ENCODE assay signal across 1 cellular context in the genomic region with DNA sequence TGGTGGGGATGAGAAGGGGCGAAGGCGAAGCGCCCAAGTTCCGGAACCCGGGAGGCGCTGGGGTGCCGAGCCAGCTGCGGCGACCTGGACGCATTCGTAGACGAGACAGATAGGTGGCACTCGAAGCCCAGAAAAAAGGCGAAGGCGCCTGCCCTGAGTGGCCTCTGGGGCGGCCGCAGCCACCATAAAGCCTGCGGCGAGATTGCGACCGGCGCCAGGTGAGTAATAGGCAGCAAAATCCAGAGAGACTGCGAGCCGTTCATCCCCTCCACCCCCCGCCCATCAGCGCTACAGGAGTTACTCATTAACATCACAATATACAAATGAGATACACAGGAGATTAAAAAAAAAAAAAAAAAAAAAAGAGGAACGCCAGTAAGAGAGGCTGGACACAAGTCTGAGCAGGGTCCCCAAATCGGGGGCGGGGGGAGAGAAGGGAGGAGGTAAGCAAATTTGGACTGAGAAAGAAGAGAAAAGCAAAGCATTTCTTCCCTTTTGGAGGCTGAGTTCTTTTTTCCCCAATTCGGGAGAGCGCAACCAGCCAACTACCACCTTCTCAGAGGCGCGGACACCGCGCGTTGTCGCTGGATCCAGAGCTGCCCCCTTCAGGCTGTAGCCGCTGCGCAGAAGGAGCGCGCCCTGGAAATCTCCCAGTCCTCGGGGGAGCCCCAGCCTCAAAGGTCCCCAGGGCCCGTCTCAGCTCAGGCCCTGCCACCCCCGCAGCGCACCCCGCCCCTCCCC.
TF ChIP-seq lines count a peak whose summit lies in the region.

No MANE protein-coding gene starts in this region.

TF ChIP-seq in HepG2, 621 proteins besides CTCF, POLR2A, EP300 and RAD21 (continued from another document and continues in another):
- TF ChIP-seq, protein P1, sequence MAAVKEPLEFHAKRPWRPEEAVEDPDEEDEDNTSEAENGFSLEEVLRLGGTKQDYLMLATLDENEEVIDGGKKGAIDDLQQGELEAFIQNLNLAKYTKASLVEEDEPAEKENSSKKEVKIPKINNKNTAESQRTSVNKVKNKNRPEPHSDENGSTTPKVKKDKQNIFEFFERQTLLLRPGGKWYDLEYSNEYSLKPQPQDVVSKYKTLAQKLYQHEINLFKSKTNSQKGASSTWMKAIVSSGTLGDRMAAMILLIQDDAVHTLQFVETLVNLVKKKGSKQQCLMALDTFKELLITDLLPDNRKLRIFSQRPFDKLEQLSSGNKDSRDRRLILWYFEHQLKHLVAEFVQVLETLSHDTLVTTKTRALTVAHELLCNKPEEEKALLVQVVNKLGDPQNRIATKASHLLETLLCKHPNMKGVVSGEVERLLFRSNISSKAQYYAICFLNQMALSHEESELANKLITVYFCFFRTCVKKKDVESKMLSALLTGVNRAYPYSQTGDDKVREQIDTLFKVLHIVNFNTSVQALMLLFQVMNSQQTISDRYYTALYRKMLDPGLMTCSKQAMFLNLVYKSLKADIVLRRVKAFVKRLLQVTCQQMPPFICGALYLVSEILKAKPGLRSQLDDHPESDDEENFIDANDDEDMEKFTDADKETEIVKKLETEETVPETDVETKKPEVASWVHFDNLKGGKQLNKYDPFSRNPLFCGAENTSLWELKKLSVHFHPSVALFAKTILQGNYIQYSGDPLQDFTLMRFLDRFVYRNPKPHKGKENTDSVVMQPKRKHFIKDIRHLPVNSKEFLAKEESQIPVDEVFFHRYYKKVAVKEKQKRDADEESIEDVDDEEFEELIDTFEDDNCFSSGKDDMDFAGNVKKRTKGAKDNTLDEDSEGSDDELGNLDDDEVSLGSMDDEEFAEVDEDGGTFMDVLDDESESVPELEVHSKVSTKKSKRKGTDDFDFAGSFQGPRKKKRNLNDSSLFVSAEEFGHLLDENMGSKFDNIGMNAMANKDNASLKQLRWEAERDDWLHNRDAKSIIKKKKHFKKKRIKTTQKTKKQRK (IDR thresholded peaks at IDR 0.05; ENCODE audit: low read length), result no peak
- TF ChIP-seq HMG20A (CRISPR knock-in tag; IDR thresholded peaks at IDR 0.05; ENCODE audit: borderline replicate concordance), result peak; percentile 1; the same call in 1 of the 2 replicates
- no peak for TF ChIP-seq NKX3-1 (CRISPR knock-in tag; IDR thresholded peaks at IDR 0.05)
- no peak for TF ChIP-seq SIX1 (CRISPR knock-in tag; IDR thresholded peaks at IDR 0.05; ENCODE audit: borderline replicate concordance)
- TF ChIP-seq, protein P2, sequence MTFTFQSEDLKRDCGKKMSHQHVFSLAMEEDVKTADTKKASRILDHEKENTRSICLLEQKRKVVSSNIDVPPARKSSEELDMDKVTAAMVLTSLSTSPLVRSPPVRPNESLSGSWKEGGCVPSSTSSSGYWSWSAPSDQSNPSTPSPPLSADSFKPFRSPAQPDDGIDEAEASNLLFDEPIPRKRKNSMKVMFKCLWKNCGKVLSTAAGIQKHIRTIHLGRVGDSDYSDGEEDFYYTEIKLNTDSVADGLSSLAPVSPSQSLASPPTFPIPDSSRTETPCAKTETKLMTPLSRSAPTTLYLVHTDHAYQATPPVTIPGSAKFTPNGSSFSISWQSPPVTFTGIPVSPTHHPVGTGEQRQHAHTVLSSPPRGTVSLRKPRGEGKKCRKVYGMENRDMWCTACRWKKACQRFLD (CRISPR knock-in tag; IDR thresholded peaks at IDR 0.05; ENCODE audit: borderline replicate concordance), result no peak
- no peak; the same call in 1 of the 2 replicates for TF ChIP-seq FOXJ3 (CRISPR knock-in tag; IDR thresholded peaks at IDR 0.05; ENCODE audit: borderline replicate concordance)
- TF ChIP-seq POLR2G (IDR thresholded peaks at IDR 0.05; ENCODE audit: low read depth, low read length), result peak; percentile 29; the same call in 1 of the 2 replicates
- no peak for TF ChIP-seq NR3C1 (CRISPR knock-in tag; IDR thresholded peaks at IDR 0.05)
- TF ChIP-seq ZNF33A (CRISPR knock-in tag; IDR thresholded peaks at IDR 0.05; ENCODE audit: borderline replicate concordance), result no peak
- no peak for TF ChIP-seq HOXA9 (CRISPR knock-in tag; IDR thresholded peaks at IDR 0.05; ENCODE audit: borderline replicate concordance)
- no peak for TF ChIP-seq LCORL (IDR thresholded peaks at IDR 0.05)
- peak; percentile 42 for TF ChIP-seq LCORL (CRISPR knock-in tag; IDR thresholded peaks at IDR 0.05)
- TF ChIP-seq KLF16 (CRISPR knock-in tag; IDR thresholded peaks at IDR 0.05), result peak in 1 of 2 experiments; percentile 63; a peak in 1 of 4 replicates
- peak; percentile 38; the same call in 1 of the 2 replicates for TF ChIP-seq RARA (CRISPR knock-in tag; IDR thresholded peaks at IDR 0.05)
- peak; percentile 98 for TF ChIP-seq HNRNPK (IDR thresholded peaks at IDR 0.05; ENCODE audit: low read depth, low read length, poor library complexity, severe bottlenecking)
- no peak for TF ChIP-seq KDM6A (CRISPR knock-in tag; IDR thresholded peaks at IDR 0.05; ENCODE audit: low read depth)
- TF ChIP-seq ZFP36L2 (CRISPR knock-in tag; IDR thresholded peaks at IDR 0.05), result no peak
- TF ChIP-seq, protein P3, sequence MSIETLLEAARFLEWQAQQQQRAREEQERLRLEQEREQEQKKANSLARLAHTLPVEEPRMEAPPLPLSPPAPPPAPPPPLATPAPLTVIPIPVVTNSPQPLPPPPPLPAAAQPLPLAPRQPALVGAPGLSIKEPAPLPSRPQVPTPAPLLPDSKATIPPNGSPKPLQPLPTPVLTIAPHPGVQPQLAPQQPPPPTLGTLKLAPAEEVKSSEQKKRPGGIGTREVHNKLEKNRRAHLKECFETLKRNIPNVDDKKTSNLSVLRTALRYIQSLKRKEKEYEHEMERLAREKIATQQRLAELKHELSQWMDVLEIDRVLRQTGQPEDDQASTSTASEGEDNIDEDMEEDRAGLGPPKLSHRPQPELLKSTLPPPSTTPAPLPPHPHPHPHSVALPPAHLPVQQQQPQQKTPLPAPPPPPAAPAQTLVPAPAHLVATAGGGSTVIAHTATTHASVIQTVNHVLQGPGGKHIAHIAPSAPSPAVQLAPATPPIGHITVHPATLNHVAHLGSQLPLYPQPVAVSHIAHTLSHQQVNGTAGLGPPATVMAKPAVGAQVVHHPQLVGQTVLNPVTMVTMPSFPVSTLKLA (IDR thresholded peaks at IDR 0.05), result no peak
- TF ChIP-seq, protein P4, sequence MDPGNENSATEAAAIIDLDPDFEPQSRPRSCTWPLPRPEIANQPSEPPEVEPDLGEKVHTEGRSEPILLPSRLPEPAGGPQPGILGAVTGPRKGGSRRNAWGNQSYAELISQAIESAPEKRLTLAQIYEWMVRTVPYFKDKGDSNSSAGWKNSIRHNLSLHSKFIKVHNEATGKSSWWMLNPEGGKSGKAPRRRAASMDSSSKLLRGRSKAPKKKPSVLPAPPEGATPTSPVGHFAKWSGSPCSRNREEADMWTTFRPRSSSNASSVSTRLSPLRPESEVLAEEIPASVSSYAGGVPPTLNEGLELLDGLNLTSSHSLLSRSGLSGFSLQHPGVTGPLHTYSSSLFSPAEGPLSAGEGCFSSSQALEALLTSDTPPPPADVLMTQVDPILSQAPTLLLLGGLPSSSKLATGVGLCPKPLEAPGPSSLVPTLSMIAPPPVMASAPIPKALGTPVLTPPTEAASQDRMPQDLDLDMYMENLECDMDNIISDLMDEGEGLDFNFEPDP (CRISPR knock-in tag; conservative IDR thresholded peaks at IDR 0.05), result no peak
- no peak for TF ChIP-seq ZNF782 (CRISPR knock-in tag; IDR thresholded peaks at IDR 0.05; ENCODE audit: borderline replicate concordance)
- TF ChIP-seq SP4 (CRISPR knock-in tag; IDR thresholded peaks at IDR 0.05), result no peak
- TF ChIP-seq NFE2 (CRISPR knock-in tag; IDR thresholded peaks at IDR 0.05), result no peak
- TF ChIP-seq, protein P5, sequence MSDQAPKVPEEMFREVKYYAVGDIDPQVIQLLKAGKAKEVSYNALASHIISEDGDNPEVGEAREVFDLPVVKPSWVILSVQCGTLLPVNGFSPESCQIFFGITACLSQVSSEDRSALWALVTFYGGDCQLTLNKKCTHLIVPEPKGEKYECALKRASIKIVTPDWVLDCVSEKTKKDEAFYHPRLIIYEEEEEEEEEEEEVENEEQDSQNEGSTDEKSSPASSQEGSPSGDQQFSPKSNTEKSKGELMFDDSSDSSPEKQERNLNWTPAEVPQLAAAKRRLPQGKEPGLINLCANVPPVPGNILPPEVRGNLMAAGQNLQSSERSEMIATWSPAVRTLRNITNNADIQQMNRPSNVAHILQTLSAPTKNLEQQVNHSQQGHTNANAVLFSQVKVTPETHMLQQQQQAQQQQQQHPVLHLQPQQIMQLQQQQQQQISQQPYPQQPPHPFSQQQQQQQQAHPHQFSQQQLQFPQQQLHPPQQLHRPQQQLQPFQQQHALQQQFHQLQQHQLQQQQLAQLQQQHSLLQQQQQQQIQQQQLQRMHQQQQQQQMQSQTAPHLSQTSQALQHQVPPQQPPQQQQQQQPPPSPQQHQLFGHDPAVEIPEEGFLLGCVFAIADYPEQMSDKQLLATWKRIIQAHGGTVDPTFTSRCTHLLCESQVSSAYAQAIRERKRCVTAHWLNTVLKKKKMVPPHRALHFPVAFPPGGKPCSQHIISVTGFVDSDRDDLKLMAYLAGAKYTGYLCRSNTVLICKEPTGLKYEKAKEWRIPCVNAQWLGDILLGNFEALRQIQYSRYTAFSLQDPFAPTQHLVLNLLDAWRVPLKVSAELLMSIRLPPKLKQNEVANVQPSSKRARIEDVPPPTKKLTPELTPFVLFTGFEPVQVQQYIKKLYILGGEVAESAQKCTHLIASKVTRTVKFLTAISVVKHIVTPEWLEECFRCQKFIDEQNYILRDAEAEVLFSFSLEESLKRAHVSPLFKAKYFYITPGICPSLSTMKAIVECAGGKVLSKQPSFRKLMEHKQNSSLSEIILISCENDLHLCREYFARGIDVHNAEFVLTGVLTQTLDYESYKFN (CRISPR knock-in tag; conservative IDR thresholded peaks at IDR 0.05), result no peak
- no peak; the same call in 1 of the 2 replicates for TF ChIP-seq MTA1 (CRISPR knock-in tag; IDR thresholded peaks at IDR 0.05; ENCODE audit: borderline replicate concordance)
- TF ChIP-seq, protein P6, sequence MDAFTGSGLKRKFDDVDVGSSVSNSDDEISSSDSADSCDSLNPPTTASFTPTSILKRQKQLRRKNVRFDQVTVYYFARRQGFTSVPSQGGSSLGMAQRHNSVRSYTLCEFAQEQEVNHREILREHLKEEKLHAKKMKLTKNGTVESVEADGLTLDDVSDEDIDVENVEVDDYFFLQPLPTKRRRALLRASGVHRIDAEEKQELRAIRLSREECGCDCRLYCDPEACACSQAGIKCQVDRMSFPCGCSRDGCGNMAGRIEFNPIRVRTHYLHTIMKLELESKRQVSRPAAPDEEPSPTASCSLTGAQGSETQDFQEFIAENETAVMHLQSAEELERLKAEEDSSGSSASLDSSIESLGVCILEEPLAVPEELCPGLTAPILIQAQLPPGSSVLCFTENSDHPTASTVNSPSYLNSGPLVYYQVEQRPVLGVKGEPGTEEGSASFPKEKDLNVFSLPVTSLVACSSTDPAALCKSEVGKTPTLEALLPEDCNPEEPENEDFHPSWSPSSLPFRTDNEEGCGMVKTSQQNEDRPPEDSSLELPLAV (CRISPR knock-in tag; conservative IDR thresholded peaks at IDR 0.05; ENCODE audit: low read depth), result no peak
- TF ChIP-seq, protein P7, sequence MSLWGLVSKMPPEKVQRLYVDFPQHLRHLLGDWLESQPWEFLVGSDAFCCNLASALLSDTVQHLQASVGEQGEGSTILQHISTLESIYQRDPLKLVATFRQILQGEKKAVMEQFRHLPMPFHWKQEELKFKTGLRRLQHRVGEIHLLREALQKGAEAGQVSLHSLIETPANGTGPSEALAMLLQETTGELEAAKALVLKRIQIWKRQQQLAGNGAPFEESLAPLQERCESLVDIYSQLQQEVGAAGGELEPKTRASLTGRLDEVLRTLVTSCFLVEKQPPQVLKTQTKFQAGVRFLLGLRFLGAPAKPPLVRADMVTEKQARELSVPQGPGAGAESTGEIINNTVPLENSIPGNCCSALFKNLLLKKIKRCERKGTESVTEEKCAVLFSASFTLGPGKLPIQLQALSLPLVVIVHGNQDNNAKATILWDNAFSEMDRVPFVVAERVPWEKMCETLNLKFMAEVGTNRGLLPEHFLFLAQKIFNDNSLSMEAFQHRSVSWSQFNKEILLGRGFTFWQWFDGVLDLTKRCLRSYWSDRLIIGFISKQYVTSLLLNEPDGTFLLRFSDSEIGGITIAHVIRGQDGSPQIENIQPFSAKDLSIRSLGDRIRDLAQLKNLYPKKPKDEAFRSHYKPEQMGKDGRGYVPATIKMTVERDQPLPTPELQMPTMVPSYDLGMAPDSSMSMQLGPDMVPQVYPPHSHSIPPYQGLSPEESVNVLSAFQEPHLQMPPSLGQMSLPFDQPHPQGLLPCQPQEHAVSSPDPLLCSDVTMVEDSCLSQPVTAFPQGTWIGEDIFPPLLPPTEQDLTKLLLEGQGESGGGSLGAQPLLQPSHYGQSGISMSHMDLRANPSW (CRISPR knock-in tag; IDR thresholded peaks at IDR 0.05; ENCODE audit: borderline replicate concordance), result no peak
- TF ChIP-seq, protein P8, sequence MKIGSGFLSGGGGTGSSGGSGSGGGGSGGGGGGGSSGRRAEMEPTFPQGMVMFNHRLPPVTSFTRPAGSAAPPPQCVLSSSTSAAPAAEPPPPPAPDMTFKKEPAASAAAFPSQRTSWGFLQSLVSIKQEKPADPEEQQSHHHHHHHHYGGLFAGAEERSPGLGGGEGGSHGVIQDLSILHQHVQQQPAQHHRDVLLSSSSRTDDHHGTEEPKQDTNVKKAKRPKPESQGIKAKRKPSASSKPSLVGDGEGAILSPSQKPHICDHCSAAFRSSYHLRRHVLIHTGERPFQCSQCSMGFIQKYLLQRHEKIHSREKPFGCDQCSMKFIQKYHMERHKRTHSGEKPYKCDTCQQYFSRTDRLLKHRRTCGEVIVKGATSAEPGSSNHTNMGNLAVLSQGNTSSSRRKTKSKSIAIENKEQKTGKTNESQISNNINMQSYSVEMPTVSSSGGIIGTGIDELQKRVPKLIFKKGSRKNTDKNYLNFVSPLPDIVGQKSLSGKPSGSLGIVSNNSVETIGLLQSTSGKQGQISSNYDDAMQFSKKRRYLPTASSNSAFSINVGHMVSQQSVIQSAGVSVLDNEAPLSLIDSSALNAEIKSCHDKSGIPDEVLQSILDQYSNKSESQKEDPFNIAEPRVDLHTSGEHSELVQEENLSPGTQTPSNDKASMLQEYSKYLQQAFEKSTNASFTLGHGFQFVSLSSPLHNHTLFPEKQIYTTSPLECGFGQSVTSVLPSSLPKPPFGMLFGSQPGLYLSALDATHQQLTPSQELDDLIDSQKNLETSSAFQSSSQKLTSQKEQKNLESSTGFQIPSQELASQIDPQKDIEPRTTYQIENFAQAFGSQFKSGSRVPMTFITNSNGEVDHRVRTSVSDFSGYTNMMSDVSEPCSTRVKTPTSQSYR (CRISPR knock-in tag; IDR thresholded peaks at IDR 0.05; ENCODE audit: borderline replicate concordance), result no peak
- TF ChIP-seq ZNF333 (CRISPR knock-in tag; IDR thresholded peaks at IDR 0.05; ENCODE audit: borderline replicate concordance), result no peak
- no peak for TF ChIP-seq ZNF138 (CRISPR knock-in tag; IDR thresholded peaks at IDR 0.05; ENCODE audit: low read depth)
- no peak; the same call in 1 of the 2 replicates for TF ChIP-seq KDM3A (CRISPR knock-in tag; IDR thresholded peaks at IDR 0.05; ENCODE audit: low read depth)
- TF ChIP-seq ZNF263 (CRISPR knock-in tag; IDR thresholded peaks at IDR 0.05), result no peak
- TF ChIP-seq, protein P9, sequence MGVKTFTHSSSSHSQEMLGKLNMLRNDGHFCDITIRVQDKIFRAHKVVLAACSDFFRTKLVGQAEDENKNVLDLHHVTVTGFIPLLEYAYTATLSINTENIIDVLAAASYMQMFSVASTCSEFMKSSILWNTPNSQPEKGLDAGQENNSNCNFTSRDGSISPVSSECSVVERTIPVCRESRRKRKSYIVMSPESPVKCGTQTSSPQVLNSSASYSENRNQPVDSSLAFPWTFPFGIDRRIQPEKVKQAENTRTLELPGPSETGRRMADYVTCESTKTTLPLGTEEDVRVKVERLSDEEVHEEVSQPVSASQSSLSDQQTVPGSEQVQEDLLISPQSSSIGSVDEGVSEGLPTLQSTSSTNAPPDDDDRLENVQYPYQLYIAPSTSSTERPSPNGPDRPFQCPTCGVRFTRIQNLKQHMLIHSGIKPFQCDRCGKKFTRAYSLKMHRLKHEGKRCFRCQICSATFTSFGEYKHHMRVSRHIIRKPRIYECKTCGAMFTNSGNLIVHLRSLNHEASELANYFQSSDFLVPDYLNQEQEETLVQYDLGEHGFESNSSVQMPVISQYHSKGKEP (CRISPR knock-in tag; IDR thresholded peaks at IDR 0.05), result no peak
- no peak for TF ChIP-seq ZNF761 (CRISPR knock-in tag; conservative IDR thresholded peaks at IDR 0.05)
